ENCODE assay signal across 10 cellular contexts in genomic region chr1:224565186-224565585, GRCh38. TPM values are rescaled to one million over a fixed set of nuclear protein-coding genes. Genes with fewer than 3 reads are reported as not detected.
A peak's percentile ranks its signal among the peaks of the same experiment; 100 is the strongest.
DNase-seq lines count a peak whose midpoint lies in the region; ATAC-seq and TF ChIP-seq lines count a peak whose summit lies in the region.
"Had no signal": no experiment of that assay in that cellular context is flagged by ENCODE, and none has a peak within 500 bp of the region (broad histone marks: within the 10 kb centered on the region; RNA-seq: fewer than 3 reads in every experiment).

No MANE protein-coding gene starts in this region.

- peak; percentile 88 for DNase-seq in DMS53 (lab: John Stamatoyannopoulos, UW)
- DNase-seq in NOMO-1 (lab: John Stamatoyannopoulos, UW; ENCODE audit: unreplicated experiment in 2 of 2): peak; percentile 77 to 98
- peak; percentile 66 to 96 for DNase-seq in cardiac fibroblast (ENCODE audit: low read depth in 2 of 2)
- peak; percentile 56 for DNase-seq in occipital lobe (lab: John Stamatoyannopoulos, UW)
- no peak for DNase-seq in GM19240 (ENCODE audit: insufficient read length, low spot score)
- no peak for DNase-seq in activated CD4-positive, alpha-beta T cell treated with anti-CD3 and anti-CD28 coated beads for 4 hours
- no peak for DNase-seq in NCI-H146 (lab: John Stamatoyannopoulos, UW)
- DNase-seq: activated CD4-positive, CD25-positive, alpha-beta regulatory T cell treated with anti-CD3 and anti-CD28 coated beads, Interleukin-2, amount 50 U/mL, for 72 hours; NCI-H1436 had no signal

- TF ChIP-seq CTCF in cardiac fibroblast (IDR thresholded peaks at IDR 0.05; ENCODE audit: low read depth, low read length): no peak

- no peak for ATAC-seq in GM18861 (IDR thresholded peaks at IDR 0.05; ENCODE audit: unreplicated experiment)

- no peak overlapping the region for H3K4me3 ChIP-seq in cardiac fibroblast (replicated peaks in 1 of 2; ENCODE audit: low read depth in 2 of 2, low read length in 2 of 2)

RNA-seq across cellular contexts. Expression of gene CNIH3, which starts 50.9 kb away (rescaled TPM):
- 18.2 TPM for total RNA-seq in occipital lobe

Comparison
In these comparisons a context has a peak if more than half of its experiments do, and no peak if none do; other contexts are left out.
1. DNase-seq: peak in DMS53 (single experiment), NOMO-1 (2 of 2), cardiac fibroblast (2 of 2) and occipital lobe (single experiment); none in GM19240 (single experiment), activated CD4-positive, alpha-beta T cell treated with anti-CD3 and anti-CD28 coated beads for 4 hours (0 of 2) and NCI-H146 (single experiment).